21 cellular contexts compared by ENCODE assay signal in the genomic region with DNA sequence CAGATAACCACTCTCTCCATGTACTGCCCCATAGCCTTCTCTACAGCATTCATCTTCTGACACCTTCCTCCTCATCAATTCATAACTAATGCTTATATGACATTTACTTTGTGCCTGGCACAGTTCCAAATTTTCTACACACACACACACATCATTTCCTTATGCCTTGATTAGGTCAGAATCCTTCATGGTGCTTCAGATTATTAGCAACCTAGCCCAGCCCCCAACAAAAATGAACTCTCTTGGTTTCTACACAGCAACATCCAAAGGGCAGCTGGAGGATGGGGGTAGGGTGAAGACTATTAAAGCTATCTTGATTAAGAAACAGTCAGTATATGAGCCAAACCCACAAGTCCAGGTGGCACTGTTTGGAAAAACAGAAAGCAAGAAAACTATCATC. TPM values are rescaled to one million over a fixed set of nuclear protein-coding genes. Genes with fewer than 3 reads are reported as not detected.
DNase-seq lines count a peak whose midpoint lies in the region; ATAC-seq, FAIRE-seq and TF ChIP-seq lines count a peak whose summit lies in the region.
"Had no signal": no experiment of that assay in that cellular context is flagged by ENCODE, and none has a peak within 500 bp of the region (broad histone marks: within the 10 kb centered on the region; RNA-seq: fewer than 3 reads in every experiment).

No MANE protein-coding gene starts in this region.

- H2BK15ac ChIP-seq in mesenchymal stem cell (ENCODE audit: low read depth, poor library complexity, severe bottlenecking): no peak overlapping the region

- H3K23ac ChIP-seq in mesenchymal stem cell (ENCODE audit: low read length in 2 of 2): no peak overlapping the region

- H3K36me3 ChIP-seq in small intestine (ENCODE audit: control insufficient read depth in 2 of 2, insufficient read depth in 2 of 2, low read length in 2 of 2): no peaks in the 10 kb centered on the region
- no peaks in the 10 kb centered on the region for H3K36me3 ChIP-seq in mesenchymal stem cell (ENCODE audit: control insufficient read depth in 1 of 2, insufficient read depth in 2 of 2, low read depth in 1 of 2, low read length in 2 of 2)
- H3K36me3 ChIP-seq: brain microvascular endothelial cell had no signal

- no peak for FAIRE-seq in small intestine (lab: Jason Lieb, UNC)
- FAIRE-seq: A204.1, endothelial cell of umbilical vein had no signal

- H3K27ac ChIP-seq in small intestine (ENCODE audit: low read depth in 1 of 2, low read length in 1 of 2) (no peak overlapping the region), mesenchymal stem cell (ENCODE audit: low read length, poor library complexity, severe bottlenecking) (no peak overlapping the region)
- H3K27ac ChIP-seq: brain microvascular endothelial cell had no signal

- H3K9me3 ChIP-seq in small intestine (ENCODE audit: control insufficient read depth, low read depth): no peaks in the 10 kb centered on the region
- H3K9me3 ChIP-seq in mesenchymal stem cell (ENCODE audit: control insufficient read depth, low read length): no peaks in the 10 kb centered on the region

- DNase-seq in NCI-H2107 treated with DMSO at 0.1 percent for 48 hours (lab: John Stamatoyannopoulos, UW; ENCODE audit: unreplicated experiment) (peak; percentile 51), NCI-H2107 (lab: John Stamatoyannopoulos, UW) (no peak), GM20000 (ENCODE audit: low spot score) (peak; percentile 19), RPMI8226 (peak; percentile 84), small intestine (peak; percentile 69), mesenchymal stem cell (no peak)
- no peak for DNase-seq in activated CD4-positive, alpha-beta T cell treated with anti-CD3 and anti-CD28 coated beads for 1 hour
- DNase-seq: brain microvascular endothelial cell; CD4-positive, alpha-beta T cell; cortex of kidney; hippocampal formation; islet precursor cell; naive thymus-derived CD8-positive, alpha-beta T cell; NCI-H1694; NCI-H510A treated with DMSO at 0.1 percent for 48 hours; stimulated activated CD8-positive, alpha-beta memory T cell treated with anti-CD3 and anti-CD28 coated beads, Interleukin-4, amount 100 ng/mL, for 48 hours had no signal

- no peak overlapping the region for H2BK120ac ChIP-seq in mesenchymal stem cell (ENCODE audit: low read depth, low read length)

- H3K4me1 ChIP-seq in small intestine (ENCODE audit: control insufficient read depth in 2 of 2, insufficient read depth in 1 of 2, low read depth in 1 of 2, low read length in 1 of 2) (peaks cover 0 to 4% of the 10 kb centered on the region in 2 donors), mesenchymal stem cell (ENCODE audit: control insufficient read depth, insufficient read depth, low read depth, low read length) (peaks cover 15% of the 10 kb centered on the region)

- no peak overlapping the region for H3K18ac ChIP-seq in mesenchymal stem cell (ENCODE audit: low read depth in 1 of 2, low read length in 2 of 2)

- no peak overlapping the region for H2AFZ ChIP-seq in mesenchymal stem cell (ENCODE audit: low read depth, low read length)

- H3K9ac ChIP-seq in mesenchymal stem cell (ENCODE audit: low read length): no peak overlapping the region

- H3K4ac ChIP-seq in mesenchymal stem cell (ENCODE audit: low read depth in 1 of 2, low read length in 2 of 2): no peak overlapping the region

- TF ChIP-seq CTCF in GM20000 (IDR thresholded peaks at IDR 0.05; ENCODE audit: extremely low read depth, missing control alignments): no peak

- no peak overlapping the region for H2BK12ac ChIP-seq in mesenchymal stem cell (ENCODE audit: low read length in 2 of 2)

- ATAC-seq in GM18511 (IDR thresholded peaks at IDR 0.05; ENCODE audit: unreplicated experiment): no peak
- ATAC-seq: naive thymus-derived CD8-positive, alpha-beta T cell; SK-N-SH treated with all-trans-retinoic acid at 6 μM for 48 hours had no signal

- H3K4me2 ChIP-seq in mesenchymal stem cell (ENCODE audit: low read length, poor library complexity, severe bottlenecking): no peak overlapping the region

- H3K4me3 ChIP-seq in small intestine (ENCODE audit: low read depth in 1 of 2, low read length in 2 of 2): no peak overlapping the region
- no peak overlapping the region for H3K4me3 ChIP-seq in mesenchymal stem cell (ENCODE audit: insufficient read depth in 1 of 2, low read depth in 1 of 2, low read length in 2 of 2)
- H3K4me3 ChIP-seq: skin epidermis had no signal

- no peaks in the 10 kb centered on the region for H3K79me1 ChIP-seq in mesenchymal stem cell (replicated peaks; ENCODE audit: low read length, poor library complexity, severe bottlenecking)

- H3K27me3 ChIP-seq in small intestine (ENCODE audit: control insufficient read depth in 2 of 2, insufficient read depth in 2 of 2, low read length in 2 of 2) (peaks cover 5 to 8% of the 10 kb centered on the region in 2 donors), mesenchymal stem cell (ENCODE audit: control insufficient read depth in 1 of 2, insufficient read depth in 1 of 2, low read length in 2 of 2) (peaks cover 2 to 30% of the 10 kb centered on the region in 2 experiments)

- H4K91ac ChIP-seq in mesenchymal stem cell (ENCODE audit: low read length): no peak overlapping the region

- no peak overlapping the region for H4K8ac ChIP-seq in mesenchymal stem cell (ENCODE audit: low read length)

- no peak overlapping the region for H2AK5ac ChIP-seq in mesenchymal stem cell (ENCODE audit: low read length, severe bottlenecking)

- H3K14ac ChIP-seq in mesenchymal stem cell (ENCODE audit: low read length in 2 of 2): no peak overlapping the region

- no peak overlapping the region for H2BK5ac ChIP-seq in mesenchymal stem cell (ENCODE audit: low read depth, low read length, poor library complexity, severe bottlenecking)

RNA-seq across cellular contexts. Expression of gene RUBCNL, which starts 3.7 kb away (rescaled TPM):
- polyA plus RNA-seq in small intestine: 1 to 10 TPM in 2 of 3 donors, under 1 TPM in 1; 0.67 to 6.2 (median 4.1) TPM
- polyA plus RNA-seq in mesenchymal stem cell (2013, experiment 1 of 2): 0.12 TPM
- 0.14 TPM for polyA plus RNA-seq in mesenchymal stem cell (2013, experiment 2 of 2)
- polyA plus RNA-seq: endothelial cell of umbilical vein had no signal

Comparison
In these comparisons a context has a peak if more than half of its experiments do, and no peak if none do; other contexts are left out.
1. DNase-seq: peak in NCI-H2107 treated with DMSO at 0.1 percent for 48 hours (single experiment), GM20000 (single experiment), RPMI8226 (single experiment) and small intestine (single experiment); none in NCI-H2107 (single experiment), activated CD4-positive, alpha-beta T cell treated with anti-CD3 and anti-CD28 coated beads for 1 hour (single experiment) and mesenchymal stem cell (single experiment).